7 cellular contexts compared by ENCODE assay signal in genomic region chr19:19032420-19033175, GRCh38.
DNase-seq lines count a peak whose midpoint lies in the region; ATAC-seq and TF ChIP-seq lines count a peak whose summit lies in the region.

No MANE protein-coding gene starts in this region.

- H3K27me3 ChIP-seq in layer of hippocampus (ENCODE audit: control insufficient read depth, insufficient read depth, low read length), result no peaks in the 10 kb centered on the region

- ATAC-seq in GM18505 (IDR thresholded peaks at IDR 0.05; ENCODE audit: unreplicated experiment) (peak; percentile 25), HG03039 (IDR thresholded peaks at IDR 0.05; ENCODE audit: unreplicated experiment) (peak; percentile 1)

- peak; percentile 18 for DNase-seq in NCI-H226
- DNase-seq in activated CD4-positive, alpha-beta T cell treated with anti-CD3 and anti-CD28 coated beads for 1 hour, result peak; percentile 50
- DNase-seq in stimulated activated CD4-positive, alpha-beta T cell treated with anti-CD3 and anti-CD28 coated beads, Interleukin-1b, Interleukin-23, amount 100 ng/mL, for 24 hours (ENCODE audit: low read depth in 4 of 4, low spot score in 1 of 4), result peak; percentile 38 to 84 (median 66)

- peak overlapping the region; percentile 47 for H3K27ac ChIP-seq in cingulate gyrus (ENCODE audit: low read depth, low read length)
- H3K27ac ChIP-seq in layer of hippocampus (ENCODE audit: low read depth, low read length), result peak overlapping the region; percentile 95

- peak; percentile 29 for TF ChIP-seq POLR2A in GM18505 (IDR thresholded peaks at IDR 0.05; ENCODE audit: borderline replicate concordance, extremely low read depth, insufficient read depth, insufficient read length)

Comparison
In these comparisons a context has a peak if more than half of its experiments do, and no peak if none do; other contexts are left out.
1. Peak in every context shown above with its lines: DNase-seq, ATAC-seq and H3K27ac ChIP-seq.